ENCODE assay signal across 15 cellular contexts in the genomic region with DNA sequence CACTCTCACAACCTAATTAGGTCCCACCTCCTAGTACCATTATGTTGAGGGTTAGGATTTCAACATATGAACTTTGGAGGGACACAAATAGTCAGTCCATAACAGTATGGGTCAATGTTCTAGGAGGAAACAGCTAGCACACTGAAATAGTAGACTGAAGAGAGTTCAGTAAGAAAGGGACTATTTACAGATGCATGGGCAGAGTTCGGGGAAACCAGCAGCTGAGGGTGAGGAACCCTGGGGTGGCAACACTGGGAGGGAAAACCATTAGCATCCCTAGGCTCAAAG.
DNase-seq lines count a peak whose midpoint lies in the region; ATAC-seq and TF ChIP-seq lines count a peak whose summit lies in the region.
"Had no signal": no experiment of that assay in that cellular context is flagged by ENCODE, and none has a peak within 500 bp of the region (broad histone marks: within the 10 kb centered on the region; RNA-seq: fewer than 3 reads in every experiment).

No MANE protein-coding gene starts in this region.

- no peaks in the 10 kb centered on the region for H3K9me3 ChIP-seq in cardiac muscle cell (ENCODE audit: low read depth)
- H3K9me3 ChIP-seq in MG63, result no peaks in the 10 kb centered on the region
- H3K9me3 ChIP-seq: BE2C had no signal

- H3K4me1 ChIP-seq in cardiac muscle cell (ENCODE audit: low read depth), result peaks cover 28% of the 10 kb centered on the region
- H3K4me1 ChIP-seq: BE2C had no signal

- H3K36me3 ChIP-seq in cardiac muscle cell, result no peaks in the 10 kb centered on the region
- H3K36me3 ChIP-seq in MG63, result no peaks in the 10 kb centered on the region
- H3K36me3 ChIP-seq: BE2C had no signal

- POLR2A ChIA-PET in WTC11 (lab: Charles Lee), result no interaction called here

- peak overlapping the region; percentile 14 for H3K27ac ChIP-seq in cardiac muscle cell

- no peaks in the 10 kb centered on the region for H3K36me3 Mint-ChIP-seq in WTC11
- H3K36me3 Mint-ChIP-seq: CD4-positive, CD25-positive, alpha-beta regulatory T cell; CD8-positive, alpha-beta memory T cell had no signal

- H3K4me3 Mint-ChIP-seq in WTC11, result no peak overlapping the region
- H3K4me3 Mint-ChIP-seq: CD4-positive, CD25-positive, alpha-beta regulatory T cell; CD8-positive, alpha-beta memory T cell; H9; IgD-negative memory B cell had no signal

- CTCF ChIA-PET in WTC11 (lab: Charles Lee), result interaction anchor here (1.0 to 1.8 kb wide), 2 partner anchors 78 to 102 kb away, joined by 4 to 8 read pairs; partner anchors contain the start of genes PXYLP1 and SPSB4

- intact Hi-C loops in Right ventricle myocardium superior (cut with DNase I), result no loop called here

- H3K27ac Mint-ChIP-seq in WTC11, result no peak overlapping the region
- H3K27ac Mint-ChIP-seq: CD4-positive, CD25-positive, alpha-beta regulatory T cell; IgD-negative memory B cell had no signal

- H3K27me3 ChIP-seq in cardiac muscle cell, result no peaks in the 10 kb centered on the region
- no peaks in the 10 kb centered on the region; the same call in 1 of the 2 replicates for H3K27me3 ChIP-seq in MG63
- H3K27me3 ChIP-seq: BE2C had no signal

- no peak for TF ChIP-seq CTCF in cardiac muscle cell (IDR thresholded peaks at IDR 0.05; ENCODE audit: low read depth, low read length)
- TF ChIP-seq CTCF in WTC11 (IDR thresholded peaks at IDR 0.05), result no peak

- no peak for DNase-seq in cardiac muscle cell (ENCODE audit: low read depth in 1 of 2, low spot score in 1 of 2)
- no peak for DNase-seq in Right ventricle myocardium superior
- peak; percentile 50 for DNase-seq in NCI-H69 (lab: John Stamatoyannopoulos, UW)
- DNase-seq in WTC11 (ENCODE audit: low spot score), result no peak
- DNase-seq in MG63, result no peak
- DNase-seq in amygdala (lab: John Stamatoyannopoulos, UW), result no peak
- DNase-seq: ACHN; BE2C; CD4-positive, CD25-positive, alpha-beta regulatory T cell; CD8-positive, alpha-beta memory T cell; COR-L47; DMS 273 treated with DMSO at 0.1 percent for 48 hours; DMS79; H9 had no signal

- H3K27me3 Mint-ChIP-seq in WTC11 (ENCODE audit: low read depth), result no peaks in the 10 kb centered on the region

- H3K4me1 Mint-ChIP-seq in WTC11, result 0 out of 2 replicates have a peak, but pooled peaks cover 3% of the 10 kb centered on the region
- H3K4me1 Mint-ChIP-seq: CD4-positive, CD25-positive, alpha-beta regulatory T cell; CD8-positive, alpha-beta memory T cell; IgD-negative memory B cell had no signal

- H3K4me3 ChIP-seq in cardiac muscle cell (no peak overlapping the region), MG63 (no peak overlapping the region)

- ATAC-seq in Right ventricle myocardium superior (ENCODE audit: poor library complexity) (no peak), WTC11 (no peak)

- peaks cover 4% of the 10 kb centered on the region; the same call in 1 of the 2 replicates for H3K9me3 Mint-ChIP-seq in WTC11
- H3K9me3 Mint-ChIP-seq: IgD-negative memory B cell had no signal

TF ChIP-seq in WTC11, 78 proteins besides CTCF, POLR2A, EP300 and RAD21:
- TF ChIP-seq GABPB1 (CRISPR knock-in tag; IDR thresholded peaks at IDR 0.05), result no peak
- TF ChIP-seq E2F4 (CRISPR knock-in tag; IDR thresholded peaks at IDR 0.05; ENCODE audit: borderline replicate concordance, low read depth), result no peak
- peak; percentile 65 for TF ChIP-seq ZNF423 (CRISPR knock-in tag; IDR thresholded peaks at IDR 0.05)
- no peak for TF ChIP-seq TEAD1 (CRISPR knock-in tag; IDR thresholded peaks at IDR 0.05)
